22 cellular contexts compared by ENCODE assay signal in genomic region chr12:89364631-89365030, GRCh38. TPM values are rescaled to one million over a fixed set of nuclear protein-coding genes. Genes with fewer than 3 reads are reported as not detected.
DNase-seq lines count a peak whose midpoint lies in the region; ATAC-seq, FAIRE-seq and TF ChIP-seq lines count a peak whose summit lies in the region.
"Had no signal": no experiment of that assay in that cellular context is flagged by ENCODE, and none has a peak within 500 bp of the region (broad histone marks: within the 10 kb centered on the region; RNA-seq: fewer than 3 reads in every experiment).

No MANE protein-coding gene starts in this region.

- RAD21 ChIA-PET in HCT116 (lab: Charles Lee; ENCODE audit: low non-redundant PET in 1 of 2, low total read pairs in 2 of 2, uncharacterized antibody in 2 of 2, unreplicated experiment in 2 of 2) = no interaction called here

- ATAC-seq in A549 (no peak), HCT116 (no peak), WTC11 (peak; percentile 53), GM19395 (IDR thresholded peaks at IDR 0.05; ENCODE audit: unreplicated experiment) (no peak)
- ATAC-seq: CD8-positive, alpha-beta T cell; HepG2 had no signal

- H3K27ac ChIP-seq in left ventricle myocardium inferior (replicated peaks) (peak overlapping the region; percentile 24), right atrium auricular region (peak overlapping the region in 1 of 2 donors; percentile 76), A549 (no peak overlapping the region), HCT116 (ENCODE audit: low read depth, low read length) (no peak overlapping the region)
- H3K27ac ChIP-seq: BLaER1 treated with 17β-estradiol and CSF1 and Interleukin-3, amounts not matched to agents 10 nM and 100 nM; GM23248 had no signal

- H3K4me3 ChIP-seq in left ventricle myocardium inferior (no peak overlapping the region), right atrium auricular region (no peak overlapping the region), A549 (no peak overlapping the region), HCT116 (replicated peaks in 1 of 2; ENCODE audit: low read depth in 1 of 2, low read length in 2 of 2) (no peak overlapping the region)
- H3K4me3 ChIP-seq: BLaER1 treated with 17β-estradiol and CSF1 and Interleukin-3, amounts not matched to agents 10 nM and 100 nM; GM23248 had no signal

- WGBS in A549 (ENCODE audit: missing lambda C conversion rate) = 93% methylated on average over 2 of the region's 2 CpGs

- peaks cover 25% of the 10 kb centered on the region for H3K4me1 Mint-ChIP-seq in WTC11
- H3K4me1 Mint-ChIP-seq: B cell had no signal

- no peak overlapping the region for H3K9ac ChIP-seq in HCT116 (ENCODE audit: low read length)
- H3K9ac ChIP-seq: BLaER1 treated with 17β-estradiol and CSF1 and Interleukin-3, amounts not matched to agents 10 nM and 100 nM; GM23248 had no signal

- no TSS peak for BruUV-seq in HCT116 (replicated peaks; lab: Mats Ljungman, UMichigan)

- H3K36me3 Mint-ChIP-seq in WTC11 = no peaks in the 10 kb centered on the region
- H3K36me3 Mint-ChIP-seq: CD8-positive, alpha-beta T cell had no signal

- no peaks in the 10 kb centered on the region for H3K79me2 ChIP-seq in HCT116 (ENCODE audit: insufficient read depth, low read length)

- no peak for DNase-seq in left ventricle myocardium inferior
- DNase-seq in right atrium auricular region (ENCODE audit: low spot score) = no peak
- DNase-seq in A549 (ENCODE audit: low read depth in 1 of 2, low spot score in 1 of 2) = no peak
- DNase-seq in HCT116 (ENCODE audit: low read depth, low spot score) = no peak
- no peak for DNase-seq in WTC11 (ENCODE audit: low spot score)
- no peak for DNase-seq in activated CD8-positive, alpha-beta memory T cell treated with anti-CD3 and anti-CD28 coated beads, Interleukin-2, amount 50 U/mL, for 4 hours
- DNase-seq in foreskin melanocyte = no peak
- DNase-seq: 8988T; Calu3; CD8-positive, alpha-beta T cell; DMS79 treated with DMSO at 0.1 percent for 48 hours; EL; GM23248; HCEC 1CT had no signal

- no peaks in the 10 kb centered on the region for H3K9me3 Mint-ChIP-seq in WTC11
- H3K9me3 Mint-ChIP-seq: CD8-positive, alpha-beta T cell; IgD-negative memory B cell had no signal

- no peak overlapping the region for H3K4me3 Mint-ChIP-seq in WTC11
- H3K4me3 Mint-ChIP-seq: B cell; CD8-positive, alpha-beta T cell; IgD-negative memory B cell had no signal

- POLR2A ChIA-PET in A549 (lab: Yijun Ruan, JAX) = no interaction called here
- POLR2A ChIA-PET in HCT116 (lab: Charles Lee) = interaction anchor here (3.2 kb wide), 1 partner anchor 11 kb away, joined by 17 read pairs; the partner anchor contains the start of gene DUSP6
- POLR2A ChIA-PET in WTC11 (lab: Charles Lee) = no interaction called here

- no peak for TF ChIP-seq EP300 in A549 (IDR thresholded peaks at IDR 0.05)

- no peaks in the 10 kb centered on the region for H3K27me3 ChIP-seq in left ventricle myocardium inferior (ENCODE audit: low read depth)
- no peaks in the 10 kb centered on the region for H3K27me3 ChIP-seq in right atrium auricular region
- H3K27me3 ChIP-seq in HCT116 (ENCODE audit: insufficient read depth, low read length) = no peaks in the 10 kb centered on the region
- H3K27me3 ChIP-seq: BLaER1 treated with 17β-estradiol and CSF1 and Interleukin-3, amounts not matched to agents 10 nM and 100 nM had no signal

- no peak overlapping the region for H3K27ac Mint-ChIP-seq in WTC11
- H3K27ac Mint-ChIP-seq: B cell; CD8-positive, alpha-beta T cell; IgD-negative memory B cell had no signal

- H3K9me3 ChIP-seq in left ventricle myocardium inferior (replicated peaks) (no peaks in the 10 kb centered on the region), right atrium auricular region (no peaks in the 10 kb centered on the region), A549 (no peaks in the 10 kb centered on the region), HCT116 (ENCODE audit: control insufficient read depth in 1 of 2, insufficient read depth in 1 of 2, low read depth in 1 of 2, low read length in 2 of 2) (no peaks in the 10 kb centered on the region)
- H3K9me3 ChIP-seq: BLaER1 treated with 17β-estradiol and CSF1 and Interleukin-3, amounts not matched to agents 10 nM and 100 nM had no signal

- TF ChIP-seq RAD21 in A549 (conservative IDR thresholded peaks at IDR 0.05 in 1 of 2, IDR thresholded peaks at IDR 0.05 in 1 of 2) = no peak
- TF ChIP-seq RAD21 in HCT116 (IDR thresholded peaks at IDR 0.05; ENCODE audit: low read depth) = no peak

- no peaks in the 10 kb centered on the region for H3K27me3 Mint-ChIP-seq in WTC11 (ENCODE audit: low read depth)
- H3K27me3 Mint-ChIP-seq: B cell, IgD-negative memory B cell had no signal

- CTCF ChIA-PET in A549 (lab: Yijun Ruan, JAX) (interaction anchor here (1.5 kb wide), 1 partner anchor 345 kb away, joined by 3 read pairs; no protein-coding TSS in a partner anchor), HCT116 (lab: Charles Lee) (interaction anchor here (1.3 kb wide), 1 partner anchor 12 kb away, joined by 4 read pairs; the partner anchor contains the start of gene DUSP6), WTC11 (lab: Charles Lee) (no interaction called here)

- no peak overlapping the region for H2AFZ ChIP-seq in HCT116 (ENCODE audit: low read depth, low read length, poor library complexity, severe bottlenecking)
- H2AFZ ChIP-seq: GM23248 had no signal

- TF ChIP-seq CTCF in left ventricle myocardium inferior (IDR thresholded peaks at IDR 0.05; ENCODE audit: borderline replicate concordance) (no peak), right atrium auricular region (IDR thresholded peaks at IDR 0.05) (no peak), A549 (IDR thresholded peaks at IDR 0.05) (no peak), HCT116 (IDR thresholded peaks at IDR 0.05 in 2 of 3, conservative IDR thresholded peaks at IDR 0.05 in 1 of 3; ENCODE audit: borderline replicate concordance in 1 of 3, insufficient read depth in 1 of 3, low read depth in 2 of 3, low read length in 2 of 3) (no peak), WTC11 (IDR thresholded peaks at IDR 0.05) (no peak)

- intact Hi-C loops in left ventricle myocardium inferior (cut with micrococcal nuclease) (no loop called here), HCT116 (cut with micrococcal nuclease) (no loop called here)

- H3K4me2 ChIP-seq in A549 = no peak overlapping the region
- no peak overlapping the region for H3K4me2 ChIP-seq in HCT116 (ENCODE audit: low read length)
- H3K4me2 ChIP-seq: BLaER1 treated with 17β-estradiol and CSF1 and Interleukin-3, amounts not matched to agents 10 nM and 100 nM had no signal

- no peaks in the 10 kb centered on the region for H3K9me2 ChIP-seq in HCT116 (ENCODE audit: insufficient read depth)

- H3K36me3 ChIP-seq in left ventricle myocardium inferior (peaks cover 5% of the 10 kb centered on the region), right atrium auricular region (no peaks in the 10 kb centered on the region), HCT116 (ENCODE audit: control insufficient read depth in 1 of 2, insufficient read depth in 2 of 2, low read length in 2 of 2) (no peaks in the 10 kb centered on the region)

- TF ChIP-seq POLR2A in A549 (IDR thresholded peaks at IDR 0.05; ENCODE audit: low read length) = no peak
- no peak for TF ChIP-seq POLR2A in HCT116 (IDR thresholded peaks at IDR 0.05; ENCODE audit: borderline replicate concordance, extremely low read depth, insufficient read depth, insufficient read length)

- H3K4me1 ChIP-seq in left ventricle myocardium inferior (peaks cover 25% of the 10 kb centered on the region), right atrium auricular region (peaks cover 0 to 21% of the 10 kb centered on the region in 2 donors), A549 (no peaks in the 10 kb centered on the region), HCT116 (ENCODE audit: control insufficient read depth in 1 of 2, insufficient read depth in 2 of 2, low read length in 2 of 2) (peaks cover 5 to 13% of the 10 kb centered on the region in 2 experiments; a peak in 2 of 4 replicates)

- FAIRE-seq in A549 (lab: Jason Lieb, UNC) = no peak
- FAIRE-seq: GM12891, GM19239, H54, HepG2 had no signal

- no peaks in the 10 kb centered on the region for H4K20me1 ChIP-seq in HCT116 (ENCODE audit: insufficient read depth)

TF ChIP-seq in HCT116, 20 proteins besides CTCF, POLR2A, EP300 and RAD21 (continues in another document):
- no peak for TF ChIP-seq CEBPB (IDR thresholded peaks at IDR 0.05; ENCODE audit: low read depth)
- TF ChIP-seq ATF3 (IDR thresholded peaks at IDR 0.05) = no peak
- TF ChIP-seq YY1 (IDR thresholded peaks at IDR 0.05; ENCODE audit: extremely low read depth, insufficient replicate concordance, low read depth, low read length) = no peak

TF ChIP-seq in WTC11, 78 proteins besides CTCF, POLR2A, EP300 and RAD21 (continues in another document):
- no peak for TF ChIP-seq ESRRA (CRISPR knock-in tag; IDR thresholded peaks at IDR 0.05; ENCODE audit: borderline replicate concordance)
- no peak for TF ChIP-seq USF1 (CRISPR knock-in tag; IDR thresholded peaks at IDR 0.05)
- TF ChIP-seq ZBTB21 (CRISPR knock-in tag; IDR thresholded peaks at IDR 0.05; ENCODE audit: borderline replicate concordance) = no peak

RNA-seq across cellular contexts. Expression of gene DUSP6, which starts 12.3 kb away (rescaled TPM):
- 16.1 TPM for total RNA-seq in left ventricle myocardium inferior
- 10 to 100 TPM; 25.7 to 54.1 TPM for total RNA-seq in right atrium auricular region
- 27.0 and 31.4 TPM in 2 replicates for polyA plus RNA-seq in A549 (2011; rRNA removed)
- polyA plus RNA-seq in A549 (2012; cell fraction: cytosol; rRNA removed) = 33.9 and 35.4 TPM in 2 replicates
- polyA plus RNA-seq in A549 (2012; cell fraction: nucleus; rRNA removed) = 59.3 and 116 TPM in 2 replicates
- polyA plus RNA-seq in A549 (2017; fragmentation: RNase III; extraction: RNeasy Plus Mini Kit Qiagen cat#74134 plus additional on column Dnase treatment) = 2.5 to 3.8 TPM (median 3.5 TPM) in 3 replicates
- polyA minus RNA-seq in A549 (2011; rRNA and poly(A)+ RNA removed) = 56.1 and 60.4 TPM in 2 replicates
- total RNA-seq in HCT116 (2021; ENCODE audit: unreplicated experiment) = 219 TPM
- polyA plus RNA-seq in HCT116 (2012) = 249 and 297 TPM in 2 replicates
- total RNA-seq in WTC11 (2021) = 136 to 245 TPM (median 141 TPM) in 3 replicates
